8 cellular contexts compared by ENCODE assay signal in the genomic region with DNA sequence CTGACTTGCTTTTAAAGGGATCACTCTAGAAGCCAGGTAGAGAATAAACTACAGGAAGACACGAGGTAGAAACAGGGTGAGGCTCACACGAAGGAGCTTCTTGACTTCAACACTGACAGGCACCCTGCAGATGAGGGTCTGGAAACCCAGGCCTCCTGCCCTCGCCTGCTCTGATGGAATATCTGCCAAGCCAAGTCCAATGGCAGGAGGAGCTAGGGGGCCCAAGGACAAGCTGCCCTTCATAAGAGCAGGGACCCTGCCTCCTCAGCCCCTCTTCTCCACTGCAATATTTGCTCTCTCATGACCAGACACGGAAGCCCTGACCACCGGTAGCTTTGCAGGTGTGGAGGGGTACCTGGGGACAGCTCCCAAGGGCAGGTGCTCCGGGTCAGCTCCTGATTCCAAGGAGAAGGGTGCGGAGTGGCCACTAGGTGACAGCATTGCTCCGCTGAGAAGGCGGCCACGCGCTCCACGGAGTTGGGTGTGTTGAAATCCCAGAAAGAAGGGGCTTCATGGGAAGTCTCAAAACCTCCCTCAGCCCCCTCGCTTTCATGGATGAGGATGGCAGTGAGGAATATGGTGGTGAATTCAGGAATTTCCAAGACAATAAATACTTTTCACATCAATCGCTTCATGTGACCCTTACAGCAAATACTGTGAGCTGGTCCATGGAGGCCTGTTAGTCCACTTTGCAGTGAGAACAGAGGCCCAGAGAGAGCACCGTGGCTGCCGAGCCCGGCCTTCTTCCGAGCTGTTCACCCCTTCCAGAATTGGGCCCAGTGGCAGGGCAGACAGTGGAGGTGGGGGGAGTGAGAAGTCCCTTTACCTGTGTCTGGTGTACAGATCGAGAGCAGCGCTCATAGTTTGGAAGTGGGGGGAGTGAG. TPM values are rescaled to one million over a fixed set of nuclear protein-coding genes. Genes with fewer than 3 reads are reported as not detected.
DNase-seq lines count a peak whose midpoint lies in the region; ATAC-seq and TF ChIP-seq lines count a peak whose summit lies in the region.

No MANE protein-coding gene starts in this region.

- H3K27me3 ChIP-seq in GM06990 (replicated peaks; ENCODE audit: control insufficient read depth, insufficient read depth, low read length) (0 out of 2 replicates have a peak, but pooled peaks cover 2% of the 10 kb centered on the region), lung (ENCODE audit: control insufficient read depth, insufficient read depth) (peaks cover 8% of the 10 kb centered on the region)

- TF ChIP-seq CTCF in GM06990 (IDR thresholded peaks at IDR 0.05; ENCODE audit: insufficient read depth, low read length, poor library complexity, severe bottlenecking), result peak; percentile 97
- TF ChIP-seq CTCF in choroid plexus epithelial cell (conservative IDR thresholded peaks at IDR 0.05; ENCODE audit: low read depth, low read length), result peak; percentile 99
- TF ChIP-seq CTCF in lung (IDR thresholded peaks at IDR 0.05; ENCODE audit: control extremely low read depth, extremely low read depth), result peak; percentile 70

- peak; percentile 72 for ATAC-seq in lung (ENCODE audit: insufficient read depth, low FRiP score)
- ATAC-seq in GM21423 (IDR thresholded peaks at IDR 0.05; ENCODE audit: unreplicated experiment), result no peak
- ATAC-seq in GM18498 (IDR thresholded peaks at IDR 0.05; ENCODE audit: unreplicated experiment), result no peak

- H3K27ac ChIP-seq in lung (ENCODE audit: low read depth in 1 of 2, low read length in 1 of 2), result no peak overlapping the region

- no peaks in the 10 kb centered on the region for H3K9me3 ChIP-seq in lung (ENCODE audit: control insufficient read depth in 2 of 2, insufficient read depth in 1 of 2, low read length in 1 of 2)

- WGBS in lung, 2 donors, result 19 to 23% methylated on average over 20 of the region's 20 CpGs

- H3K4me1 ChIP-seq in lung (ENCODE audit: control insufficient read depth in 2 of 2, insufficient read depth in 2 of 2, low read length in 2 of 2), result no peaks in the 10 kb centered on the region

- H3K4me3 ChIP-seq in GM06990 (replicated peaks; ENCODE audit: low read depth, low read length) (no peak overlapping the region), choroid plexus epithelial cell (ENCODE audit: low read depth, low read length) (no peak overlapping the region), lung (no peak overlapping the region)

- peak; percentile 22 for DNase-seq in GM06990 (ENCODE audit: extremely low read depth, insufficient read length)
- DNase-seq in NCI-H128 (lab: John Stamatoyannopoulos, UW; ENCODE audit: unreplicated experiment), result peak; percentile 13
- DNase-seq in activated CD4-positive, alpha-beta T cell treated with anti-CD3 and anti-CD28 coated beads for 4 hours, result peak; percentile 41 to 55
- peak; percentile 55 for DNase-seq in choroid plexus epithelial cell (ENCODE audit: low read depth)
- DNase-seq in lung (ENCODE audit: low spot score), result peak; percentile 49
- peak; percentile 1 to 2 for DNase-seq in stimulated activated CD8-positive, alpha-beta memory T cell treated with anti-CD3 and anti-CD28 coated beads, Interleukin-15, amount 100 ng/mL, for 4 hours (ENCODE audit: low read depth in 2 of 2)

- H3K36me3 ChIP-seq in GM06990 (ENCODE audit: control insufficient read depth, insufficient read depth, low read length), result no peaks in the 10 kb centered on the region
- H3K36me3 ChIP-seq in lung (ENCODE audit: control insufficient read depth in 2 of 2, insufficient read depth in 2 of 2, low read length in 2 of 2), result no peaks in the 10 kb centered on the region

RNA-seq across cellular contexts. Expression of a gene that starts 33.2 kb away (rescaled TPM):
- under 1 TPM in 1 of 2 donors, not detected in 1; 0.03 TPM for total RNA-seq in lung
- polyA plus RNA-seq in lung, result not detected

Comparison
In these comparisons a context has a peak if more than half of its experiments do, and no peak if none do; other contexts are left out.
1. DNase-seq: peak in every context shown above with its lines; median percentile 55 in choroid plexus epithelial cell; 49 in lung; 48 in activated CD4-positive, alpha-beta T cell treated with anti-CD3 and anti-CD28 coated beads for 4 hours; 22 in GM06990; 13 in NCI-H128; 2 in stimulated activated CD8-positive, alpha-beta memory T cell treated with anti-CD3 and anti-CD28 coated beads, Interleukin-15, amount 100 ng/mL, for 4 hours.